ENCODE assay signal across 8 cellular contexts in the genomic region with DNA sequence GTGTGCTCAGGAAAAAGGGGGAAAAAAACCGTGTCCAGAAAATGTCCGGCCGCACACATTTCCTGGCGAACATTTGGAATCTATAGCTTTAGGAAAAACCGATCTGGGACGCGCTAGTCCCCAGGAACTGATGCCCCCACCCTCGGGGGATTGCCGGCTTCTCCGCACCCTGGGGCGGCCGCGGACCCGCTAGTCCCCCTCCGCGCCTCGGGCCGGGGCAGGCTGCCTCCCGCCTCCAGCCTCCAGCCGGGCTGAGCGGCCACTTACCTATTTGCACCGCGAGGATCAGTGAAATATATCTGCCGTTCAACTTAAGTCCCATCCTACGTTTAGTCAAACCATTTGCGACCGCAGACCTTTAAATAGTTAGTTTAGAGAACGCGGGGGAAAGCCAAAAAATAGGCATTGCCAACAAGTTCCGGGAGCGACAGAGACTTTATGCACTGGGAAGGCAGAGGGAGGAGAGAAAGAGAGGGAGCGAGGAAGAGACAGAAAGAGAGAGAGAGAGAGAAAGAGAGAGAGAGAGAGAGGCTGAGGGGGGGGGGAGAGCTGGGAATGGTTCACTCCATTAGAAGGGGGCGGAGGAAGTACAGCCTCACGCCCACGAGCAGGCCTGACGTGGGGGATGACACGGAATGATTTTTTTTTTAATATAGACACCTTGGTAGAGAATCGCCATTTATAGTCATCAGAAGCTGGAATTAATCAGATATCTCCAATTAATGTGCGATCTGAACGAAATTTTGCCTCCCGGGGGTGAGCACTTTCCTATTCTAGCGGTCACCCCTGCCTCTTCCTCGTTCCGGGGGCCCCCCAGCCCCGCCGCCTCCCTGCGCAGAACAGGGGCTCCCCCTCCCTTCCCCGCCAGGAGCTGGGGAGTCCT. TPM values are rescaled to one million over a fixed set of nuclear protein-coding genes. Genes with fewer than 3 reads are reported as not detected.
DNase-seq lines count a peak whose midpoint lies in the region; ATAC-seq and TF ChIP-seq lines count a peak whose summit lies in the region.

A gene with protein sequence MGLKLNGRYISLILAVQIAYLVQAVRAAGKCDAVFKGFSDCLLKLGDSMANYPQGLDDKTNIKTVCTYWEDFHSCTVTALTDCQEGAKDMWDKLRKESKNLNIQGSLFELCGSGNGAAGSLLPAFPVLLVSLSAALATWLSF (minus strand): TSS at position 498 of the 883 bp plus-strand sequence. CDS start 176 bp downstream, at position 322.

- H3K36me3 ChIP-seq in ascending aorta (no peaks in the 10 kb centered on the region), thoracic aorta (no peaks in the 10 kb centered on the region)

- peaks cover 53% of the 10 kb centered on the region for H3K27me3 ChIP-seq in ascending aorta
- H3K27me3 ChIP-seq in thoracic aorta (replicated peaks; ENCODE audit: insufficient read depth): peaks cover 55% of the 10 kb centered on the region

- H3K27ac ChIP-seq in ascending aorta (no peak within 1 kb of the TSS), thoracic aorta (peak within 1 kb of the TSS in 1 of 2 donors; percentile 53)

- H3K4me1 ChIP-seq in ascending aorta: peaks cover 15 to 30% of the 10 kb centered on the region in 2 donors
- H3K4me1 ChIP-seq in thoracic aorta (ENCODE audit: control insufficient read depth in 1 of 2, low read depth in 2 of 2): peaks cover 16 to 48% of the 10 kb centered on the region in 2 donors

- no peak for ATAC-seq in thoracic aorta (ENCODE audit: insufficient number of reproducible peaks, low FRiP score, low read depth)
- ATAC-seq in HG03139 (IDR thresholded peaks at IDR 0.05; ENCODE audit: unreplicated experiment): no peak
- no peak for ATAC-seq in HG03045 (IDR thresholded peaks at IDR 0.05; ENCODE audit: unreplicated experiment)

- peak within 1 kb of the TSS; percentile 34 to 60 for H3K4me3 ChIP-seq in ascending aorta
- peak within 1 kb of the TSS; percentile 69 for H3K4me3 ChIP-seq in thoracic aorta

- intact Hi-C loops in ascending aorta (cut with DNase I): loop anchor here (5.0 kb wide), 1 partner anchor 244 kb away; no protein-coding TSS in a partner anchor

- H3K9me3 ChIP-seq in ascending aorta: no peaks in the 10 kb centered on the region
- no peaks in the 10 kb centered on the region for H3K9me3 ChIP-seq in thoracic aorta

- peak; percentile 45 for DNase-seq in GM04503 (ENCODE audit: low read depth)
- DNase-seq in NCI-H187 treated with DMSO at 0.1 percent for 48 hours (lab: John Stamatoyannopoulos, UW): peak; percentile 20
- no peak for DNase-seq in ascending aorta (ENCODE audit: low spot score in 2 of 2)
- peak; percentile 42 for DNase-seq in left kidney (ENCODE audit: low read depth, low spot score)
- DNase-seq in thoracic aorta (ENCODE audit: low spot score): no peak
- DNase-seq in activated CD4-positive, CD25-positive, alpha-beta regulatory T cell (lab: John Stamatoyannopoulos, UW): no peak

- TF ChIP-seq CTCF in ascending aorta (IDR thresholded peaks at IDR 0.05): no peak
- no peak for TF ChIP-seq CTCF in thoracic aorta (IDR thresholded peaks at IDR 0.05)

RNA-seq across cellular contexts. Expression of the gene that starts here (rescaled TPM):
- total RNA-seq in ascending aorta (40.8 TPM), thoracic aorta (1 to 10 TPM; 5.0 to 7.5 TPM)

Comparison
In these comparisons a context has a peak if more than half of its experiments do, and no peak if none do; other contexts are left out.
1. DNase-seq: peak in GM04503 (single experiment), NCI-H187 treated with DMSO at 0.1 percent for 48 hours (single experiment) and left kidney (single experiment); none in ascending aorta (0 of 2), thoracic aorta (single experiment) and activated CD4-positive, CD25-positive, alpha-beta regulatory T cell (0 of 4).